35 cellular contexts compared by ENCODE assay signal in the genomic region with DNA sequence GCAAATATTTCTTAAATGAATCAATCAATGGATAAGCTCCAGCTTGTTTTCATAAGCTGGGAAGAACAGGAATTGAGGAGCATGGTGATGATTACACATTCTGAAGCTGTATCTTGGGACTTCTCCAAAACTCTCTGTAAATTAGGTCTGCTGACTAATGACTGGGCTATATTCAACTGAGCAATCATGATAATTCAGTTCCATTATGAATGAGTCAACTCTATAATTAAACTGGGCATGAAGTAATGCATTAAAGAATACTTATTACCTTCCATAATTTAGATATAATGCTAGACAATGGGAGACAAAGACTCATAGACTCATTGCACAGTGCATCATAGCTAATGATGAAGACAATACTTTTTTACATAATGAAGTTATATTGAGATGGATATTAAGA.
"Had no signal": no experiment of that assay in that cellular context is flagged by ENCODE, and none has a peak within 500 bp of the region (broad histone marks: within the 10 kb centered on the region; RNA-seq: fewer than 3 reads in every experiment).

No MANE protein-coding gene starts in this region.

- H3K79me2 ChIP-seq: parathyroid adenoma had no signal

- H3K27me3 ChIP-seq: breast epithelium, esophagus squamous epithelium, heart left ventricle, neural progenitor cell, sigmoid colon, suprapubic skin, tibial artery, upper lobe of right lung had no signal

- H3K9ac ChIP-seq: neural progenitor cell, parathyroid adenoma had no signal

- H3K9me3 Mint-ChIP-seq: activated CD4-positive, alpha-beta T cell treated with anti-CD3 and anti-CD28 coated beads, Interleukin-2, amount 10 ng/mL, durations not matched to agents 7 days and 5 days; activated T-cell treated with anti-CD3 and anti-CD28 coated beads, Interleukin-2, amount 50 U/mL, for 24 hours; dendritic cell treated with granulocyte-macrophage colony-stimulating factor and Interleukin-4, amounts not matched to agents 40 ng/mL and 50 ng/mL, for 4 days; endodermal cell; neural progenitor cell; T-helper 1 cell treated with Interleukin-12 subunit alpha and Interleukin-12 subunit beta and Interleukin-4 antibody, amounts not matched to agents 30 μg/mL and 1 μg/mL, for 36 hours had no signal

- H3K4me3 ChIP-seq: breast epithelium, esophagus squamous epithelium, heart left ventricle, neural progenitor cell, psoas muscle, sigmoid colon, smooth muscle cell, suprapubic skin, tibial artery, upper lobe of right lung had no signal

- H3K27ac Mint-ChIP-seq: activated CD4-positive, alpha-beta memory T cell treated with anti-CD3 and anti-CD28 coated beads, Interleukin-2, amount 10 ng/mL, durations not matched to agents 7 days and 5 days; activated CD4-positive, alpha-beta T cell treated with anti-CD3 and anti-CD28 coated beads, Interleukin-2, amount 10 ng/mL, durations not matched to agents 7 days and 5 days; activated T-cell treated with anti-CD3 and anti-CD28 coated beads, Interleukin-2, amount 50 U/mL, for 24 hours; dendritic cell treated with granulocyte-macrophage colony-stimulating factor and Interleukin-4, amounts not matched to agents 40 ng/mL and 50 ng/mL, for 4 days; endodermal cell; immature natural killer cell; memory B cell; natural killer cell; neural progenitor cell; T-helper 1 cell treated with Interleukin-12 subunit alpha and Interleukin-12 subunit beta and Interleukin-4 antibody, amounts not matched to agents 30 μg/mL and 1 μg/mL, for 36 hours; WTC11 had no signal

- H3K4me1 ChIP-seq: breast epithelium, esophagus squamous epithelium, heart left ventricle, neural progenitor cell, parathyroid adenoma, psoas muscle, sigmoid colon, suprapubic skin, tibial artery, upper lobe of right lung had no signal

- H3K4me1 Mint-ChIP-seq: activated CD4-positive, alpha-beta memory T cell treated with anti-CD3 and anti-CD28 coated beads, Interleukin-2, amount 10 ng/mL, durations not matched to agents 7 days and 5 days; activated CD4-positive, alpha-beta T cell treated with anti-CD3 and anti-CD28 coated beads, Interleukin-2, amount 10 ng/mL, durations not matched to agents 7 days and 5 days; central memory CD8-positive, alpha-beta T cell; immature natural killer cell; memory B cell; natural killer cell; neural progenitor cell had no signal

- H3K9me3 ChIP-seq: breast epithelium, esophagus squamous epithelium, heart left ventricle, psoas muscle, sigmoid colon, suprapubic skin, tibial artery, upper lobe of right lung had no signal

- ATAC-seq: heart left ventricle, left colon, natural killer cell, psoas muscle, upper lobe of right lung, WTC11 had no signal

- H3K27me3 Mint-ChIP-seq: activated CD4-positive, alpha-beta memory T cell treated with anti-CD3 and anti-CD28 coated beads, Interleukin-2, amount 10 ng/mL, durations not matched to agents 7 days and 5 days; activated CD4-positive, alpha-beta T cell treated with anti-CD3 and anti-CD28 coated beads, Interleukin-2, amount 10 ng/mL, durations not matched to agents 7 days and 5 days; activated T-cell treated with anti-CD3 and anti-CD28 coated beads, Interleukin-2, amount 50 U/mL, for 24 hours; central memory CD8-positive, alpha-beta T cell; dendritic cell treated with granulocyte-macrophage colony-stimulating factor and Interleukin-4, amounts not matched to agents 40 ng/mL and 50 ng/mL, for 4 days; memory B cell had no signal

- H3K4me3 Mint-ChIP-seq: activated CD4-positive, alpha-beta memory T cell treated with anti-CD3 and anti-CD28 coated beads, Interleukin-2, amount 10 ng/mL, durations not matched to agents 7 days and 5 days; activated CD4-positive, alpha-beta T cell treated with anti-CD3 and anti-CD28 coated beads, Interleukin-2, amount 10 ng/mL, durations not matched to agents 7 days and 5 days; activated T-cell treated with anti-CD3 and anti-CD28 coated beads, Interleukin-2, amount 50 U/mL, for 24 hours; central memory CD8-positive, alpha-beta T cell; dendritic cell treated with granulocyte-macrophage colony-stimulating factor and Interleukin-4, amounts not matched to agents 40 ng/mL and 50 ng/mL, for 4 days; endodermal cell; immature natural killer cell; memory B cell; natural killer cell; neural progenitor cell; T-helper 1 cell treated with Interleukin-12 subunit alpha and Interleukin-12 subunit beta and Interleukin-4 antibody, amounts not matched to agents 30 μg/mL and 1 μg/mL, for 36 hours; WTC11 had no signal

- H3K36me3 ChIP-seq: breast epithelium, esophagus squamous epithelium, heart left ventricle, neural progenitor cell, sigmoid colon, suprapubic skin, tibial artery, upper lobe of right lung had no signal

- H3K36me3 Mint-ChIP-seq: immature natural killer cell, memory B cell, natural killer cell, neural progenitor cell had no signal

- DNase-seq: activated CD4-positive, alpha-beta memory T cell treated with anti-CD3 and anti-CD28 coated beads, Interleukin-2, amount 10 ng/mL, durations not matched to agents 7 days and 5 days; activated CD4-positive, alpha-beta T cell treated with anti-CD3 and anti-CD28 coated beads for 1 hour; activated CD4-positive, alpha-beta T cell treated with anti-CD3 and anti-CD28 coated beads, Interleukin-2, amount 10 ng/mL, durations not matched to agents 7 days and 5 days; activated CD8-positive, alpha-beta memory T cell treated with anti-CD3 and anti-CD28 coated beads, Interleukin-2, amount 50 U/mL, for 48 hours; activated gamma-delta T cell; activated naive CD4-positive, alpha-beta T cell treated with anti-CD3 and anti-CD28 coated beads, Interleukin-2, amount 50 U/mL, for 16 hours; activated T-cell treated with anti-CD3 and anti-CD28 coated beads, Interleukin-2, amount 50 U/mL, for 24 hours; amniotic stem cell; endodermal cell; esophagus squamous epithelium; heart left ventricle; hypothalamus; immature natural killer cell; kidney; left colon; midbrain; natural killer cell; occipital lobe; psoas muscle; sigmoid colon; stimulated activated CD4-positive, alpha-beta T cell treated with anti-CD3 and anti-CD28 coated beads, Interleukin-1b, Interleukin-23, amount 100 ng/mL, for 48 hours; stimulated activated naive CD4-positive, alpha-beta T cell; T1000; tibial artery; upper lobe of right lung had no signal

- H3K4me2 ChIP-seq: neural progenitor cell, smooth muscle cell had no signal

- H2AFZ ChIP-seq: neural progenitor cell, parathyroid adenoma had no signal

- H3K27ac ChIP-seq: breast epithelium, esophagus squamous epithelium, heart left ventricle, neural progenitor cell, parathyroid adenoma, psoas muscle, sigmoid colon, suprapubic skin, tibial artery, upper lobe of right lung had no signal
